Comparison of ENCODE assay signal across 27 cellular contexts in genomic region chr12:19008102-19008501, GRCh38.
"Had no signal": no experiment of that assay in that cellular context is flagged by ENCODE, and none has a peak within 500 bp of the region (broad histone marks: within the 10 kb centered on the region; RNA-seq: fewer than 3 reads in every experiment).

No MANE protein-coding gene starts in this region.

- H3K4me1 ChIP-seq: colonic mucosa, esophagus muscularis mucosa, esophagus squamous epithelium, foreskin keratinocyte, gastrocnemius medialis, gastroesophageal sphincter, heart right ventricle had no signal

- H3K27me3 ChIP-seq: colonic mucosa, esophagus muscularis mucosa, esophagus squamous epithelium, foreskin keratinocyte, gastrocnemius medialis, gastroesophageal sphincter, heart right ventricle had no signal

- H3K36me3 ChIP-seq: colonic mucosa, esophagus muscularis mucosa, esophagus squamous epithelium, gastrocnemius medialis, gastroesophageal sphincter, heart right ventricle had no signal

- H3K27ac ChIP-seq: colonic mucosa, coronary artery, dorsolateral prefrontal cortex, epithelial cell of prostate, esophagus muscularis mucosa, esophagus squamous epithelium, foreskin keratinocyte, gastrocnemius medialis, gastroesophageal sphincter, heart right ventricle had no signal

- DNase-seq: colonic mucosa; cortex of kidney; dermis blood vessel endothelial cell; dorsolateral prefrontal cortex; effector CD4-positive, alpha-beta T cell; effector CD8-positive, alpha-beta T cell; effector memory CD4-positive, alpha-beta T cell; effector memory CD8-positive, alpha-beta T cell; endodermal cell; erythroblast; esophagus squamous epithelium; foreskin fibroblast; foreskin keratinocyte; foreskin melanocyte; gastrocnemius medialis; glutamatergic neuron; head of caudate nucleus; heart right ventricle had no signal

- FAIRE-seq: colon, endometrium, endothelial cell of umbilical vein, frontal cortex had no signal

- H3K4me3 ChIP-seq: colonic mucosa, coronary artery, dorsolateral prefrontal cortex, esophagus muscularis mucosa, esophagus squamous epithelium, gastrocnemius medialis, gastroesophageal sphincter, heart right ventricle had no signal

- H3K9me3 ChIP-seq: colonic mucosa, esophagus muscularis mucosa, esophagus squamous epithelium, gastrocnemius medialis, gastroesophageal sphincter, heart right ventricle had no signal

- ATAC-seq: effector memory CD8-positive, alpha-beta T cell; esophagus mucosa; foreskin keratinocyte; gastrocnemius medialis; gastroesophageal sphincter; heart right ventricle had no signal
